Comparison of ENCODE assay signal across 9 cellular contexts in the genomic region with DNA sequence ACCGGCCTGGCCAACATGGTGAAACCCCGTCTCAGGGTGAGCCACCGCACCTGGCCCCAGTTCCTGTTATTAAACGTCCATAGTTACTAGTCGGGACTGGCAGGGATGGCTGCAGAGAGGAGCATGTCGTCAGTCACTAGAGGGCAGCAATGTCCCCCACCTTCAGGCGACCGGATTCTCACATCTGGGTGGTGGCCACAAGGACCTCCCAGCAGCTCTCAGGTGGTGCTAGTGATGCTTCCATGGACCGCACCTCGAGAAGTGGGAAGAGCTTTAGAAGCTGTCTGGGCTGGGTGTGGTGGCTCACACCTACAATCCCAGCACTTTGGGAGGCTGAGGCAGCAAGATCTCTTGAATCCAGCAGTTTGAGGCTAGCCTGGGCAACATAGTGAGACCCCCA. TPM values are rescaled to one million over a fixed set of nuclear protein-coding genes. Genes with fewer than 3 reads are reported as not detected.
DNase-seq lines count a peak whose midpoint lies in the region; ATAC-seq and TF ChIP-seq lines count a peak whose summit lies in the region.
"Had no signal": no experiment of that assay in that cellular context is flagged by ENCODE, and none has a peak within 500 bp of the region (broad histone marks: within the 10 kb centered on the region; RNA-seq: fewer than 3 reads in every experiment).

No MANE protein-coding gene starts in this region.

- H3K4me3 Mint-ChIP-seq in CD8-positive, alpha-beta memory T cell, result no peak overlapping the region

- no peak overlapping the region for H3K23ac ChIP-seq in mesendoderm (ENCODE audit: low read length)

- H3K4me2 ChIP-seq in SU-DHL-6 (ENCODE audit: low read depth, low read length, poor library complexity, severe bottlenecking) (no peak overlapping the region), mesendoderm (ENCODE audit: low read length) (no peak overlapping the region)

- no peaks in the 10 kb centered on the region for H3K36me3 ChIP-seq in CD8-positive, alpha-beta memory T cell (ENCODE audit: insufficient read depth, low read length)
- H3K36me3 ChIP-seq in SU-DHL-6 (ENCODE audit: low read length) (no peaks in the 10 kb centered on the region), mesendoderm (ENCODE audit: control insufficient read depth, insufficient read depth, low read length) (no peaks in the 10 kb centered on the region)

- peak; percentile 4 to 64 (median 27) for DNase-seq in CD8-positive, alpha-beta memory T cell
- DNase-seq in HT-29 (ENCODE audit: low spot score), result peak; percentile 61
- no peak for DNase-seq in astrocyte of the spinal cord (ENCODE audit: low read depth, low spot score)
- peak; percentile 89 for DNase-seq in mesendoderm
- DNase-seq in kidney glomerular epithelial cell (lab: John Stamatoyannopoulos, UW), result no peak
- no peak for DNase-seq in AG08395 (ENCODE audit: low spot score)

- H3K9me3 Mint-ChIP-seq in CD8-positive, alpha-beta memory T cell, result no peaks in the 10 kb centered on the region

- CTCF ChIA-PET in CD8-positive, alpha-beta memory T cell (lab: Charles Lee), result no interaction called here

- no peak overlapping the region for H4K8ac ChIP-seq in mesendoderm (ENCODE audit: low read depth, low read length)

- H3K79me2 ChIP-seq in SU-DHL-6 (ENCODE audit: insufficient read depth, low read length), result no peaks in the 10 kb centered on the region
- H3K79me2 ChIP-seq in mesendoderm (ENCODE audit: control insufficient read depth, insufficient read depth, low read length), result no peaks in the 10 kb centered on the region

- H3K56ac ChIP-seq in mesendoderm (ENCODE audit: low read length), result no peak overlapping the region

- H3K4me3 ChIP-seq in CD8-positive, alpha-beta memory T cell (ENCODE audit: low read length), result no peak overlapping the region
- H3K4me3 ChIP-seq in SU-DHL-6 (ENCODE audit: insufficient read depth, low read length, poor library complexity, severe bottlenecking), result no peak overlapping the region
- no peak overlapping the region for H3K4me3 ChIP-seq in astrocyte of the spinal cord (ENCODE audit: low read depth, low read length)
- H3K4me3 ChIP-seq in mesendoderm (ENCODE audit: low read length), result no peak overlapping the region
- H3K4me3 ChIP-seq: SK-N-MC had no signal

- no peaks in the 10 kb centered on the region for H3K9me3 ChIP-seq in CD8-positive, alpha-beta memory T cell (ENCODE audit: low read length)
- no peaks in the 10 kb centered on the region for H3K9me3 ChIP-seq in SU-DHL-6 (ENCODE audit: insufficient read depth, low read length)

- H4K5ac ChIP-seq in mesendoderm (ENCODE audit: low read length), result no peak overlapping the region

- no peak overlapping the region for H2AFZ ChIP-seq in SU-DHL-6 (ENCODE audit: low read depth, low read length, severe bottlenecking)

- ATAC-seq in GM19324 (IDR thresholded peaks at IDR 0.05; ENCODE audit: low FRiP score, unreplicated experiment), result peak; percentile 68

- H3K4me1 Mint-ChIP-seq in CD8-positive, alpha-beta memory T cell, result peaks cover 0 to 4% (median 4%) of the 10 kb centered on the region in 3 donors

- no peak overlapping the region for H2AK5ac ChIP-seq in mesendoderm (ENCODE audit: low read length)

- no peak overlapping the region for H3K18ac ChIP-seq in mesendoderm (ENCODE audit: low read length)

- peak overlapping the region in 1 of 8 donors; percentile 65 for H3K27ac Mint-ChIP-seq in CD8-positive, alpha-beta memory T cell

- no CpG with 5 or more reads among the region's 10 CpGs for WGBS in mesendoderm (ENCODE audit: extremely low coverage, insufficient coverage, low lambda C conversion rate)

- in situ Hi-C loops in astrocyte of the spinal cord (cut with HindIII; ENCODE audit: low sequenced_read_pairs), result no loop called here

- no peaks in the 10 kb centered on the region for H3K4me1 ChIP-seq in CD8-positive, alpha-beta memory T cell (ENCODE audit: insufficient read depth, low read length)
- no peaks in the 10 kb centered on the region for H3K4me1 ChIP-seq in mesendoderm (ENCODE audit: control insufficient read depth, low read depth, low read length)

- no peak overlapping the region for H3K9ac ChIP-seq in SU-DHL-6 (ENCODE audit: low read length)
- no peak overlapping the region for H3K9ac ChIP-seq in mesendoderm (ENCODE audit: low read length)

- H3K27me3 ChIP-seq in CD8-positive, alpha-beta memory T cell (ENCODE audit: insufficient read depth, low read length, poor library complexity, severe bottlenecking), result no peaks in the 10 kb centered on the region
- H3K27me3 ChIP-seq in SU-DHL-6 (ENCODE audit: low read length), result no peaks in the 10 kb centered on the region
- no peaks in the 10 kb centered on the region for H3K27me3 ChIP-seq in mesendoderm (ENCODE audit: insufficient read depth, low read length, poor library complexity)

- no peak overlapping the region for H2BK5ac ChIP-seq in mesendoderm (ENCODE audit: low read length)

- no peaks in the 10 kb centered on the region for H3K36me3 Mint-ChIP-seq in CD8-positive, alpha-beta memory T cell

- peaks cover 10 to 15% of the 10 kb centered on the region in 2 donors for H3K27me3 Mint-ChIP-seq in CD8-positive, alpha-beta memory T cell

- H3F3A ChIP-seq in SU-DHL-6 (ENCODE audit: insufficient read depth), result no peaks in the 10 kb centered on the region

- H2BK15ac ChIP-seq in mesendoderm (replicated peaks; ENCODE audit: low read depth), result no peak overlapping the region

- H3K79me1 ChIP-seq in mesendoderm (ENCODE audit: low read length), result no peaks in the 10 kb centered on the region

- H3K27ac ChIP-seq in CD8-positive, alpha-beta memory T cell (ENCODE audit: low read depth, low read length), result no peak overlapping the region
- H3K27ac ChIP-seq in SU-DHL-6 (ENCODE audit: low read depth, low read length) (no peak overlapping the region), mesendoderm (ENCODE audit: low read depth, low read length) (no peak overlapping the region)
- H3K27ac ChIP-seq: SK-N-MC had no signal

- no peaks in the 10 kb centered on the region for H4K20me1 ChIP-seq in SU-DHL-6 (ENCODE audit: low read depth, low read length)

- no peak overlapping the region for H3K4ac ChIP-seq in mesendoderm (ENCODE audit: low read depth, low read length)

- TF ChIP-seq CTCF in SU-DHL-6 (IDR thresholded peaks at IDR 0.05; ENCODE audit: insufficient read depth, low read length, poor library complexity, severe bottlenecking) (peak; percentile 20), astrocyte of the spinal cord (IDR thresholded peaks at IDR 0.05; ENCODE audit: low read depth, low read length) (peak; percentile 3)

- POLR2A ChIA-PET in CD8-positive, alpha-beta memory T cell (lab: Charles Lee), result no interaction called here

- H2BK120ac ChIP-seq in mesendoderm (ENCODE audit: low read depth, low read length), result no peak overlapping the region

- H3K9me2 ChIP-seq in SU-DHL-6 (replicated peaks; ENCODE audit: insufficient read depth, low read length), result no peaks in the 10 kb centered on the region

RNA-seq across cellular contexts. Expression of gene IL3RA, which starts 13.3 kb away (rescaled TPM):
- total RNA-seq in CD8-positive, alpha-beta memory T cell, result under 1 TPM; 0.42 to 0.44 TPM
- polyA plus RNA-seq in CD8-positive, alpha-beta memory T cell, result not detected
- not detected in 2 replicates for total RNA-seq in HT-29 (2014; rRNA removed; shearing (Covaris generic))
- 0.07 TPM for polyA plus RNA-seq in mesendoderm (2013, experiment 1 of 2)
- 0.03 TPM for polyA plus RNA-seq in mesendoderm (2013, experiment 2 of 2)

RNA-seq across cellular contexts. Expression of gene CSF2RA, which starts 54.7 kb away (rescaled TPM):
- total RNA-seq in CD8-positive, alpha-beta memory T cell, result under 1 TPM; 0.42 to 0.47 TPM
- not detected for polyA plus RNA-seq in CD8-positive, alpha-beta memory T cell
- not detected in 2 replicates for total RNA-seq in HT-29 (2014; rRNA removed; shearing (Covaris generic))
- polyA plus RNA-seq in mesendoderm (2013, experiment 1 of 2), result 1.6 TPM
- polyA plus RNA-seq in mesendoderm (2013, experiment 2 of 2), result 1.6 TPM

Comparison
In these comparisons a context has a peak if more than half of its experiments do, and no peak if none do; other contexts are left out.
1. DNase-seq: peak in CD8-positive, alpha-beta memory T cell (5 of 5), HT-29 (single experiment) and mesendoderm (single experiment); none in astrocyte of the spinal cord (single experiment), kidney glomerular epithelial cell (single experiment) and AG08395 (single experiment).